9 cellular contexts compared by ENCODE assay signal in the genomic region with DNA sequence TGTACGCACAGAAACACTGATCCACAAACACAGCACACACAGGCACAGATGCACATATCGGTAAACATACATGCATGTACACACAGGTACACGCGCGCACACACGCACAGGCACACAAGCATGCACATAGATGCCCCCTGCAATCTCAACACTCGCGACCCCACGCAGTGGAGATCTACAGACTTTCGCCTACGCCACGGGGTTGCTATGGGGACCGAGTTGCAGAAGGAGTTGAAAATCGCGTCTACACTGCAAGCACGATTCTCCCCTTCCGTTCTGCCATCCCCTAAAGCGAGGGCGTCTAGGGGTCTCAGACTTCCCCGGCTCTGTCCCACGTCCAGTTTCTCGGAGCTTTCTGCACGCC. TPM values are rescaled to one million over a fixed set of nuclear protein-coding genes. Genes with fewer than 3 reads are reported as not detected.
A peak's percentile ranks its signal among the peaks of the same experiment; 100 is the strongest.
DNase-seq lines count a peak whose midpoint lies in the region; ATAC-seq, FAIRE-seq and TF ChIP-seq lines count a peak whose summit lies in the region.
"Had no signal": no experiment of that assay in that cellular context is flagged by ENCODE, and none has a peak within 500 bp of the region (broad histone marks: within the 10 kb centered on the region; RNA-seq: fewer than 3 reads in every experiment).

No MANE protein-coding gene starts in this region.

- peaks cover 0 to 7% of the 10 kb centered on the region in 2 donors for H3K27me3 Mint-ChIP-seq in natural killer cell (ENCODE audit: low read depth in 2 of 2)

- peaks cover 6 to 11% of the 10 kb centered on the region in 2 donors for H3K4me1 ChIP-seq in duodenal mucosa (ENCODE audit: control insufficient read depth in 1 of 2, insufficient read depth in 2 of 2, low read length in 2 of 2)

- TF ChIP-seq CTCF in natural killer cell (IDR thresholded peaks at IDR 0.05): no peak

- H3K36me3 Mint-ChIP-seq in natural killer cell: no peaks in the 10 kb centered on the region

- H3K27me3 ChIP-seq in duodenal mucosa (ENCODE audit: control insufficient read depth in 1 of 2, insufficient read depth in 2 of 2, low read length in 2 of 2): peaks cover 25 to 28% of the 10 kb centered on the region in 2 donors

- H3K4me3 Mint-ChIP-seq in natural killer cell: peak overlapping the region; percentile 99

- H3K9me3 Mint-ChIP-seq in natural killer cell: no peaks in the 10 kb centered on the region

- no peaks in the 10 kb centered on the region for H3K36me3 ChIP-seq in duodenal mucosa (ENCODE audit: control insufficient read depth in 1 of 2, insufficient read depth in 2 of 2, low read length in 2 of 2)

- FAIRE-seq in H54 (lab: Jason Lieb, UNC): no peak

- no peak overlapping the region for H3K27ac ChIP-seq in duodenal mucosa (ENCODE audit: low read depth, low read length)

- no peak for TF ChIP-seq POLR2A in H54 (IDR thresholded peaks at IDR 0.05; ENCODE audit: low read depth, low read length)

- intact Hi-C loops in natural killer cell (cut with micrococcal nuclease): loop anchor here (1.0 kb wide), 1 partner anchor 10 kb away; the partner anchor contains the start of gene TRIM11

- ATAC-seq in natural killer cell (peak in 2 of 3 donors; percentile 19 to 29), GM21786 (IDR thresholded peaks at IDR 0.05; ENCODE audit: unreplicated experiment) (no peak), esophagus mucosa (no peak)

- H3K4me3 ChIP-seq in duodenal mucosa (ENCODE audit: low read depth in 1 of 2, low read length in 2 of 2): peak overlapping the region; percentile 19 to 59

- H3K9me3 ChIP-seq in duodenal mucosa (ENCODE audit: control insufficient read depth in 1 of 2, low read length in 2 of 2): no peaks in the 10 kb centered on the region

- H3K9ac ChIP-seq in duodenal mucosa (ENCODE audit: low read depth in 1 of 2, low read length in 2 of 2): no peak overlapping the region

- peak overlapping the region in 1 of 2 donors; percentile 86 for H3K27ac Mint-ChIP-seq in natural killer cell

- H3K4me1 Mint-ChIP-seq in natural killer cell: peaks cover 15 to 32% of the 10 kb centered on the region in 2 donors

- peak; percentile 39 for DNase-seq in stimulated activated CD4-positive, alpha-beta T cell treated with anti-CD3 and anti-CD28 coated beads, Interleukin-15, amount 100 ng/mL, for 24 hours
- no peak for DNase-seq in stimulated activated CD4-positive, alpha-beta T cell treated with anti-CD3 and anti-CD28 coated beads, Interleukin-2, amount 100 ng/mL, for 48 hours
- DNase-seq in natural killer cell (no peak), superior temporal gyrus (ENCODE audit: extremely low spot score) (no peak), H54 (ENCODE audit: insufficient read length, low spot score) (no peak)

RNA-seq across cellular contexts. Expression of gene TRIM17, which starts 0.8 kb away (rescaled TPM):
- total RNA-seq in natural killer cell (10 to 100 TPM in 1 of 3 donors, 1 to 10 TPM in 2; 8.0 to 13.4 (median 8.4) TPM), esophagus mucosa (1.3 TPM)
- total RNA-seq: NCI-H460 had no signal

RNA-seq across cellular contexts. Expression of gene TRIM11, which starts 9.2 kb away (rescaled TPM):
- total RNA-seq in natural killer cell (10 to 100 TPM; 65.1 to 91.4 (median 83.2) TPM), esophagus mucosa (20.7 TPM)

Comparison
In these comparisons a context has a peak if more than half of its experiments do, and no peak if none do; other contexts are left out.
1. ATAC-seq: peak in natural killer cell (2 of 3); none in GM21786 (single experiment) and esophagus mucosa (single experiment).